In the genomic region with DNA sequence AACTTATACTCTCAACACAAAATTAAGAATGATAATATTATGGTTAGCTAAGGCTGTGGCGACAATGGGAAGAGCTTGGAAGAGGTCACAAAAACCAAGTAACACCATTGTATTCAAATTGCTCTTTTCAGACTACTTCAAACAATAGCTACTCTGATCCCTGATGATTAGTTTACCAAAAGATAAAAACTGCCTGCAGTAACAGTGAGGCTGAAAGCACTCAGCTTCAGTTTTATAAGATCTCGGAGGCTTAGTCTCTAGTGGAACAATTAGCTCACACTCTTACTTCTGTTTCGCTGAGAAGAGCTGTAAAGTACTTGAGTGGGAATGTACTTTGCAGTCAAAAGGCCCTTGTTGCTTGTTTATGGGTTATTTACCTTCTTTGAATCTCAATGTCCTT, we compare ENCODE assay signal across 12 cellular contexts.
"Had no signal": no experiment of that assay in that cellular context is flagged by ENCODE, and none has a peak within 500 bp of the region (broad histone marks: within the 10 kb centered on the region; RNA-seq: fewer than 3 reads in every experiment).

No MANE protein-coding gene starts in this region.

- DNase-seq: activated B cell treated with CpG ODN at 0.5 μM for 24 hours; activated CD4-positive, alpha-beta T cell treated with anti-CD3 and anti-CD28 coated beads, Interleukin-2, amount 10 ng/mL, durations not matched to agents 7 days and 5 days; activated naive CD4-positive, alpha-beta T cell treated with anti-CD3 and anti-CD28 coated beads, Interleukin-2, amount 50 U/mL, for 16 hours; amniotic stem cell; body of pancreas; effector memory CD8-positive, alpha-beta T cell; erythroblast; pancreas; retina; stomach; thyroid gland had no signal

- H3K27ac ChIP-seq: body of pancreas, hepatocyte, pancreas, stomach, thyroid gland had no signal
